In genomic region chr6:127484207-127484858, GRCh38 we compare ENCODE assay signal across 8 cellular contexts. TPM values are rescaled to one million over a fixed set of nuclear protein-coding genes. Genes with fewer than 3 reads are reported as not detected.
DNase-seq lines count a peak whose midpoint lies in the region; ATAC-seq and TF ChIP-seq lines count a peak whose summit lies in the region.

No MANE protein-coding gene starts in this region.

- no peak overlapping the region for H3K4me3 ChIP-seq in Jurkat, Clone E6-1 (ENCODE audit: low read length)
- H3K4me3 ChIP-seq in lung (no peak overlapping the region), suprapubic skin (no peak overlapping the region)

- TF ChIP-seq CTCF in lung (IDR thresholded peaks at IDR 0.05; ENCODE audit: control extremely low read depth, extremely low read depth) = no peak
- TF ChIP-seq CTCF in suprapubic skin (IDR thresholded peaks at IDR 0.05) = no peak

- TF ChIP-seq POLR2A in suprapubic skin (IDR thresholded peaks at IDR 0.05) = no peak

- TF ChIP-seq EP300 in suprapubic skin (IDR thresholded peaks at IDR 0.05) = no peak

- no peaks in the 10 kb centered on the region for H3K36me3 ChIP-seq in lung (ENCODE audit: control insufficient read depth in 2 of 2, insufficient read depth in 2 of 2, low read length in 2 of 2)
- H3K36me3 ChIP-seq in suprapubic skin = no peaks in the 10 kb centered on the region

- H3K27me3 ChIP-seq in lung (ENCODE audit: control insufficient read depth, insufficient read depth) (no peaks in the 10 kb centered on the region), suprapubic skin (no peaks in the 10 kb centered on the region)

- peak; percentile 32 for DNase-seq in Jurkat, Clone E6-1 (ENCODE audit: low read depth, low spot score)
- peak; percentile 50 for DNase-seq in amniotic epithelial cell (ENCODE audit: low read depth)
- DNase-seq in lung (ENCODE audit: low spot score) = no peak
- DNase-seq in stimulated activated CD8-positive, alpha-beta memory T cell treated with anti-CD3 and anti-CD28 coated beads, Interleukin-4, amount 100 ng/mL, for 48 hours = no peak
- DNase-seq in suprapubic skin (ENCODE audit: low spot score in 2 of 2) = no peak
- DNase-seq in OCI-M2 (lab: John Stamatoyannopoulos, UW; ENCODE audit: unreplicated experiment) = no peak

- ATAC-seq in GM18502 (IDR thresholded peaks at IDR 0.05; ENCODE audit: poor library complexity, unreplicated experiment) = peak; percentile 100
- ATAC-seq in GM21737 (IDR thresholded peaks at IDR 0.05; ENCODE audit: unreplicated experiment) = peak; percentile 99
- ATAC-seq in lung (ENCODE audit: insufficient read depth, low FRiP score) = peak; percentile 67

- no peak overlapping the region for H3K27ac ChIP-seq in lung (ENCODE audit: low read depth in 1 of 2, low read length in 1 of 2)
- no peak overlapping the region for H3K27ac ChIP-seq in suprapubic skin

- H3K9me3 ChIP-seq in lung (ENCODE audit: control insufficient read depth in 2 of 2, insufficient read depth in 1 of 2, low read length in 1 of 2) (no peaks in the 10 kb centered on the region), suprapubic skin (no peaks in the 10 kb centered on the region)

- WGBS in lung, 2 donors = 17 to 19% methylated on average over 3 of the region's 3 CpGs
- 35% methylated on average over 3 of the region's 3 CpGs for WGBS in suprapubic skin

- H3K4me1 ChIP-seq in lung (ENCODE audit: control insufficient read depth in 2 of 2, insufficient read depth in 2 of 2, low read length in 2 of 2) = peaks cover 0 to 1% of the 10 kb centered on the region in 2 donors
- H3K4me1 ChIP-seq in suprapubic skin = no peaks in the 10 kb centered on the region

RNA-seq across cellular contexts. Expression of gene KIAA0408, which starts 25.1 kb away (rescaled TPM):
- polyA plus RNA-seq in Jurkat, Clone E6-1 (2012; ENCODE audit: insufficient read depth, insufficient read length) = 2.4 TPM
- total RNA-seq in lung = 10 to 100 TPM; 28.7 to 73.0 TPM
- polyA plus RNA-seq in lung = 10 to 100 TPM in 1 of 2 donors, 1 to 10 TPM in 1; 2.9 to 13.0 TPM
- total RNA-seq in suprapubic skin = 1 to 10 TPM in 3 of 4 donors, not detected in 1; 1.4 to 2.7 (median 1.7) TPM

Comparison
In these comparisons a context has a peak if more than half of its experiments do, and no peak if none do; other contexts are left out.
1. DNase-seq: peak in Jurkat, Clone E6-1 (single experiment) and amniotic epithelial cell (single experiment); none in lung (single experiment), stimulated activated CD8-positive, alpha-beta memory T cell treated with anti-CD3 and anti-CD28 coated beads, Interleukin-4, amount 100 ng/mL, for 48 hours (single experiment), suprapubic skin (0 of 2) and OCI-M2 (single experiment).
2. RNA of gene KIAA0408, which starts 25.1 kb away (total RNA-seq): 28.7 to 73.0 TPM in lung; 1.4 to 2.7 TPM in suprapubic skin; every median in the first group is over 4 times any median in the second.
3. Peak in every context shown above with its lines, with median percentiles within 50 percentile points of each other: ATAC-seq.